ENCODE assay signal across 8 cellular contexts in genomic region chr6:125790403-125791150, GRCh38. TPM values are rescaled to one million over a fixed set of nuclear protein-coding genes. Genes with fewer than 3 reads are reported as not detected.
DNase-seq lines count a peak whose midpoint lies in the region; ATAC-seq and TF ChIP-seq lines count a peak whose summit lies in the region.

A gene with protein sequence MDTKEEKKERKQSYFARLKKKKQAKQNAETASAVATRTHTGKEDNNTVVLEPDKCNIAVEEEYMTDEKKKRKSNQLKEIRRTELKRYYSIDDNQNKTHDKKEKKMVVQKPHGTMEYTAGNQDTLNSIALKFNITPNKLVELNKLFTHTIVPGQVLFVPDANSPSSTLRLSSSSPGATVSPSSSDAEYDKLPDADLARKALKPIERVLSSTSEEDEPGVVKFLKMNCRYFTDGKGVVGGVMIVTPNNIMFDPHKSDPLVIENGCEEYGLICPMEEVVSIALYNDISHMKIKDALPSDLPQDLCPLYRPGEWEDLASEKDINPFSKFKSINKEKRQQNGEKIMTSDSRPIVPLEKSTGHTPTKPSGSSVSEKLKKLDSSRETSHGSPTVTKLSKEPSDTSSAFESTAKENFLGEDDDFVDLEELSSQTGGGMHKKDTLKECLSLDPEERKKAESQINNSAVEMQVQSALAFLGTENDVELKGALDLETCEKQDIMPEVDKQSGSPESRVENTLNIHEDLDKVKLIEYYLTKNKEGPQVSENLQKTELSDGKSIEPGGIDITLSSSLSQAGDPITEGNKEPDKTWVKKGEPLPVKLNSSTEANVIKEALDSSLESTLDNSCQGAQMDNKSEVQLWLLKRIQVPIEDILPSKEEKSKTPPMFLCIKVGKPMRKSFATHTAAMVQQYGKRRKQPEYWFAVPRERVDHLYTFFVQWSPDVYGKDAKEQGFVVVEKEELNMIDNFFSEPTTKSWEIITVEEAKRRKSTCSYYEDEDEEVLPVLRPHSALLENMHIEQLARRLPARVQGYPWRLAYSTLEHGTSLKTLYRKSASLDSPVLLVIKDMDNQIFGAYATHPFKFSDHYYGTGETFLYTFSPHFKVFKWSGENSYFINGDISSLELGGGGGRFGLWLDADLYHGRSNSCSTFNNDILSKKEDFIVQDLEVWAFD (plus strand): TSS chr6:125790960. CDS start chr6:125815355, 24,395 bp downstream.

- peak; percentile 17 for TF ChIP-seq CTCF in lower lobe of right lung (IDR thresholded peaks at IDR 0.05)

- intact Hi-C loops in lower lobe of right lung (cut with DNase I), result no loop called here

- peak within 1 kb of the TSS; percentile 75 to 86 for H3K4me3 ChIP-seq in duodenal mucosa (ENCODE audit: low read depth in 1 of 2, low read length in 2 of 2)
- peak within 1 kb of the TSS; percentile 94 for H3K4me3 ChIP-seq in lower lobe of right lung

- peak; percentile 90 for DNase-seq in AG20443 (ENCODE audit: low spot score)
- DNase-seq in NCI-H510A (lab: John Stamatoyannopoulos, UW), result peak; percentile 25
- peak; percentile 75 to 84 for DNase-seq in activated CD4-positive, alpha-beta T cell treated with anti-CD3 and anti-CD28 coated beads, Interleukin-2, amount 50 U/mL, for 48 hours
- peak; percentile 88 for DNase-seq in lower lobe of right lung
- DNase-seq in stimulated activated CD4-positive, alpha-beta T cell treated with anti-CD3 and anti-CD28 coated beads, TNF-alpha, amount 100 ng/mL, for 24 hours (ENCODE audit: low read depth in 3 of 3), result peak; percentile 47 to 76 (median 68)

- H3K9ac ChIP-seq in duodenal mucosa (ENCODE audit: low read depth in 1 of 2, low read length in 2 of 2), result peak within 1 kb of the TSS; percentile 91 to 94

- H3K36me3 ChIP-seq in duodenal mucosa (ENCODE audit: control insufficient read depth in 1 of 2, insufficient read depth in 2 of 2, low read length in 2 of 2) (no peaks in the 10 kb centered on the region), lower lobe of right lung (no peaks in the 10 kb centered on the region)

- H3K9me3 ChIP-seq in duodenal mucosa (ENCODE audit: control insufficient read depth in 1 of 2, low read length in 2 of 2) (no peaks in the 10 kb centered on the region), lower lobe of right lung (no peaks in the 10 kb centered on the region)

- H3K27ac ChIP-seq in duodenal mucosa (ENCODE audit: low read depth, low read length) (peak within 1 kb of the TSS; percentile 91), lower lobe of right lung (peak within 1 kb of the TSS; percentile 97)

- H3K27me3 ChIP-seq in duodenal mucosa (ENCODE audit: control insufficient read depth in 1 of 2, insufficient read depth in 2 of 2, low read length in 2 of 2) (no peaks in the 10 kb centered on the region), lower lobe of right lung (ENCODE audit: low read depth) (no peaks in the 10 kb centered on the region)

- H3K4me1 ChIP-seq in duodenal mucosa (ENCODE audit: control insufficient read depth in 1 of 2, insufficient read depth in 2 of 2, low read length in 2 of 2), result peaks cover 28 to 38% of the 10 kb centered on the region in 2 donors
- H3K4me1 ChIP-seq in lower lobe of right lung, result peaks cover 53% of the 10 kb centered on the region

- ATAC-seq in GM18870 (IDR thresholded peaks at IDR 0.05; ENCODE audit: unreplicated experiment) (peak; percentile 39), HG03135 (IDR thresholded peaks at IDR 0.05; ENCODE audit: unreplicated experiment) (peak; percentile 63), lower lobe of right lung (peak; percentile 95 to 96)

RNA-seq across cellular contexts. Expression of the gene that starts here (rescaled TPM):
- total RNA-seq in lower lobe of right lung, result 64.4 TPM

Comparison
In these comparisons a context has a peak if more than half of its experiments do, and no peak if none do; other contexts are left out.
1. Peak in every context shown above with its lines: DNase-seq, ATAC-seq, H3K4me3 ChIP-seq and H3K27ac ChIP-seq.
2. DNase-seq: peak in every context shown above with its lines; median percentile 90 in AG20443; 88 in lower lobe of right lung; 80 in activated CD4-positive, alpha-beta T cell treated with anti-CD3 and anti-CD28 coated beads, Interleukin-2, amount 50 U/mL, for 48 hours; 68 in stimulated activated CD4-positive, alpha-beta T cell treated with anti-CD3 and anti-CD28 coated beads, TNF-alpha, amount 100 ng/mL, for 24 hours; 25 in NCI-H510A.
3. ATAC-seq: peak in every context shown above with its lines; median percentile 96 in lower lobe of right lung; 63 in HG03135; 39 in GM18870.